8 cellular contexts compared by ENCODE assay signal in genomic region chr18:54828986-54829385, GRCh38. TPM values are rescaled to one million over a fixed set of nuclear protein-coding genes. Genes with fewer than 3 reads are reported as not detected.
DNase-seq lines count a peak whose midpoint lies in the region; ATAC-seq and TF ChIP-seq lines count a peak whose summit lies in the region.

No MANE protein-coding gene starts in this region.

- peak overlapping the region in 9 of 10 donors; percentile 30 to 58 (median 52) for H3K4me3 ChIP-seq in heart right ventricle
- H3K4me3 ChIP-seq in cardiac fibroblast (replicated peaks in 1 of 2; ENCODE audit: low read depth in 2 of 2, low read length in 2 of 2): peak overlapping the region; percentile 52 to 69
- H3K4me3 ChIP-seq in mesodermal cell (ENCODE audit: extremely low read depth, insufficient read depth, low read length, poor library complexity, severe bottlenecking): peak overlapping the region; percentile 50
- peak overlapping the region; percentile 41 for H3K4me3 ChIP-seq in urinary bladder (ENCODE audit: low read depth, low read length)

- H3K9me3 ChIP-seq in heart right ventricle (peaks cover 0 to 9% (median 0%) of the 10 kb centered on the region in 11 donors), mesodermal cell (ENCODE audit: control insufficient read depth, low read length) (no peaks in the 10 kb centered on the region)

- no peak for ATAC-seq in heart right ventricle
- no peak for ATAC-seq in Right ventricle myocardium superior (ENCODE audit: poor library complexity)
- ATAC-seq in GM21423 (IDR thresholded peaks at IDR 0.05; ENCODE audit: unreplicated experiment): no peak

- intact Hi-C loops in heart right ventricle (cut with DNase I): no loop called here
- intact Hi-C loops in Right ventricle myocardium superior (cut with DNase I): no loop called here

- peaks cover 0 to 7% (median 0%) of the 10 kb centered on the region in 7 donors for H3K27me3 ChIP-seq in heart right ventricle

- no peak for TF ChIP-seq CTCF in heart right ventricle (IDR thresholded peaks at IDR 0.05)
- no peak for TF ChIP-seq CTCF in cardiac fibroblast (IDR thresholded peaks at IDR 0.05; ENCODE audit: low read depth, low read length)

- H3K36me3 ChIP-seq in heart right ventricle: no peaks in the 10 kb centered on the region
- no peaks in the 10 kb centered on the region for H3K36me3 ChIP-seq in mesodermal cell (ENCODE audit: control insufficient read depth, insufficient read depth, low read length)
- H3K36me3 ChIP-seq in urinary bladder (ENCODE audit: insufficient read depth): no peaks in the 10 kb centered on the region

- H3K4me1 ChIP-seq in heart right ventricle (peaks cover 0 to 18% (median 8%) of the 10 kb centered on the region in 9 donors), mesodermal cell (ENCODE audit: control insufficient read depth, insufficient read depth, low read length, poor library complexity, severe bottlenecking) (peaks cover 4% of the 10 kb centered on the region), urinary bladder (ENCODE audit: insufficient read depth) (peaks cover 2% of the 10 kb centered on the region)

- WGBS in heart right ventricle, 2 donors: 47 to 50% methylated on average over 2 of the region's 2 CpGs
- WGBS in mesodermal cell (ENCODE audit: insufficient coverage in 2 of 2), 2 experiments: no CpG with 5 or more reads among the region's 2 CpGs
- WGBS in urinary bladder: 25% methylated on average over 2 of the region's 2 CpGs

- no peak overlapping the region for H3K27ac ChIP-seq in heart right ventricle
- H3K27ac ChIP-seq in mesodermal cell (ENCODE audit: low read depth, low read length, severe bottlenecking): no peak overlapping the region
- H3K27ac ChIP-seq in urinary bladder (ENCODE audit: low read depth): no peak overlapping the region

- DNase-seq in heart right ventricle: no peak
- DNase-seq in Right ventricle myocardium superior: no peak
- peak in 1 of 2 donors; percentile 19 for DNase-seq in cardiac fibroblast (ENCODE audit: low read depth in 2 of 2)
- no peak for DNase-seq in NCI-H345 (lab: John Stamatoyannopoulos, UW)
- DNase-seq in occipital lobe (lab: John Stamatoyannopoulos, UW): no peak

RNA-seq across cellular contexts. Expression of gene RAB27B, which starts 0.7 kb away (rescaled TPM):
- total RNA-seq in heart right ventricle: under 1 TPM in 9 of 10 donors, not detected in 1; 0.02 to 0.86 (median 0.07) TPM
- under 1 TPM in 1 of 2 donors, not detected in 1; 0.03 TPM for polyA plus RNA-seq in heart right ventricle
- total RNA-seq in Right ventricle myocardium superior: 0.30 TPM
- polyA plus RNA-seq in mesodermal cell (2013, experiment 1 of 2): 3.3 TPM
- 3.0 TPM for polyA plus RNA-seq in mesodermal cell (2013, experiment 2 of 2)
- 19.8 TPM for total RNA-seq in urinary bladder
- 0.90 TPM for polyA plus RNA-seq in urinary bladder
- 35.1 TPM for total RNA-seq in occipital lobe

Comparison
In these comparisons a context has a peak if more than half of its experiments do, and no peak if none do; other contexts are left out.
1. RNA of gene RAB27B, which starts 0.7 kb away (total RNA-seq): 35.1 TPM in occipital lobe (single experiment) and 19.8 TPM in urinary bladder (single experiment); 0.30 TPM in Right ventricle myocardium superior (single experiment) and 0.02 to 0.86 TPM in heart right ventricle; every median in the first group is over 10 times any median in the second.
2. Peak in every context shown above with its lines, with median percentiles within 50 percentile points of each other: H3K4me3 ChIP-seq.